ENCODE assay signal across 9 cellular contexts in the genomic region with DNA sequence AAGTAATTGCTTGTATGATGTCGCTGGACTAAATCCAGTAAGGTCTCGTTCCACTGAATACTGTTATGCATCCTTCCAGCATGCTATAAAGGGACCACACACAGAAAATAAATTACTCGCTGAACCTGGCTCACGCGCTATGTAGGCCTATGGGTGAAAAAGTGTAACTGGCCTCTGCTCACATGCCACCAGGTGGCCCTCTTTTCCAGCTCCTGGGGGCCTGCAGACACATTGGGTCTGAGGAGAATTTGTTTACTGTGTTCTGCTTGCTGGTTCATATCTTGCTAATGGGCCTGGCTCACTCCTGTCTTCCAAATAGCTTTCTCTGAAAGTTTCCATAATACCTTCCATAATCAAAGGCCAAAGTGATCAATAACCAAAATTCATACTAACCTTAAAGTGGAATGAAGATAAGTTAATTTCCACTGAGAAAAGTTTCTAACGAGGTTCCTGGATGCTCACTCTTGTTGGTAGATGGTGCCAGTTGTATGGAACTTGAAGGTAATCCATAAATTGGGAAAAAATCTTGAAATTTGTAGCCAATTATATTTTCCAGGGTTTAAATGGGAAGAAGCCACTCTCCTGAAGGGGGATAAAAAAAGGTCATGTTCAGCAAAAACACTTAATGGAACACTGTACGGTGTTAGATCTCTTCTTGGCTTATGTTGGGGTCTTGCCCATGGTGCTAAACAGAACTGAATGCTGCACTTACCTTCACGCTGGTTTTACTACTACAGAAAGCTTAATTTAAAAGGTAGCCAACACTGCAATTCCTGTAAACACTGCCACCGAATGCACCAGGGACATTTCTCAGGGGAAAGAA. TPM values are rescaled to one million over a fixed set of nuclear protein-coding genes. Genes with fewer than 3 reads are reported as not detected.
DNase-seq lines count a peak whose midpoint lies in the region; ATAC-seq and TF ChIP-seq lines count a peak whose summit lies in the region.
"Had no signal": no experiment of that assay in that cellular context is flagged by ENCODE, and none has a peak within 500 bp of the region (broad histone marks: within the 10 kb centered on the region; RNA-seq: fewer than 3 reads in every experiment).

No MANE protein-coding gene starts in this region.

- POLR2A ChIA-PET in OCI-LY7 (lab: Charles Lee), result interaction anchor here (0.6 to 1.1 kb wide), 4 partner anchors 15 to 262 kb away, joined by 3 read pairs; no protein-coding TSS in a partner anchor

- WGBS in esophagus muscularis mucosa, result 74% methylated on average over 9 of the region's 9 CpGs

- peak; percentile 80 for DNase-seq in OCI-LY7 (ENCODE audit: low spot score)
- DNase-seq in chondrocyte (ENCODE audit: low spot score), result no peak
- no peak for DNase-seq in glomerular visceral epithelial cell (ENCODE audit: extremely low spot score)
- no peak for DNase-seq in esophagus muscularis mucosa (ENCODE audit: extremely low spot score)

- no peak for TF ChIP-seq EP300 in esophagus muscularis mucosa (IDR thresholded peaks at IDR 0.05)

- H4K20me1 ChIP-seq in OCI-LY7 (ENCODE audit: insufficient read depth, low read length), result no peaks in the 10 kb centered on the region

- H3K4me3 Mint-ChIP-seq in chondrocyte (ENCODE audit: unreplicated experiment), result no peak overlapping the region

- H3K27ac ChIP-seq in OCI-LY7 (ENCODE audit: low read depth, low read length, poor library complexity, severe bottlenecking) (no peak overlapping the region), esophagus muscularis mucosa (replicated peaks in 1 of 4) (no peak overlapping the region)

- CTCF ChIA-PET in OCI-LY7 (lab: Charles Lee; ENCODE audit: unreplicated experiment), result interaction anchor here (1.5 to 1.9 kb wide), 2 partner anchors 24 to 33 kb away, joined by 4 to 5 read pairs; no protein-coding TSS in a partner anchor

- 0 out of 2 replicates have a peak overlapping the region, but pooled peaks have one; percentile 11 for H3K4me2 ChIP-seq in OCI-LY7 (ENCODE audit: low read length)

- no peaks in the 10 kb centered on the region for H3K9me2 ChIP-seq in OCI-LY7 (ENCODE audit: insufficient read depth, low read length)

- ATAC-seq in GM18517 (IDR thresholded peaks at IDR 0.05; ENCODE audit: unreplicated experiment), result peak; percentile 77
- peak; percentile 82 for ATAC-seq in HG02642 (IDR thresholded peaks at IDR 0.05; ENCODE audit: poor library complexity, unreplicated experiment)
- ATAC-seq in GM21737 (IDR thresholded peaks at IDR 0.05; ENCODE audit: unreplicated experiment), result no peak
- ATAC-seq in esophagus mucosa, result no peak

- no peak for TF ChIP-seq POLR2A in esophagus muscularis mucosa (IDR thresholded peaks at IDR 0.05; ENCODE audit: low read depth)

- H3K36me3 ChIP-seq in OCI-LY7 (ENCODE audit: insufficient read depth, low read length) (no peaks in the 10 kb centered on the region), esophagus muscularis mucosa (no peaks in the 10 kb centered on the region)

- H3K9me3 Mint-ChIP-seq in chondrocyte (ENCODE audit: low read depth), result no peaks in the 10 kb centered on the region

- H3K36me3 Mint-ChIP-seq in chondrocyte (ENCODE audit: low read depth), result no peaks in the 10 kb centered on the region

- H3K4me1 ChIP-seq in OCI-LY7 (ENCODE audit: insufficient read depth, low read length, poor library complexity, severe bottlenecking), result peaks cover 22% of the 10 kb centered on the region
- no peaks in the 10 kb centered on the region for H3K4me1 ChIP-seq in esophagus muscularis mucosa

- H3K27me3 Mint-ChIP-seq in chondrocyte (ENCODE audit: low read depth), result peaks cover 5% of the 10 kb centered on the region

- intact Hi-C loops in OCI-LY7 (cut with micrococcal nuclease; ENCODE audit: unreplicated experiment), result loop anchor here (1.0 to 5.0 kb wide), 5 partner anchors 23 to 512 kb away; no protein-coding TSS in a partner anchor
- intact Hi-C loops in esophagus muscularis mucosa (cut with DNase I), result no loop called here

- H3K4me3 ChIP-seq in OCI-LY7 (ENCODE audit: low read depth, low read length, poor library complexity, severe bottlenecking), result no peak overlapping the region
- H3K4me3 ChIP-seq in esophagus muscularis mucosa, result no peak overlapping the region

- TF ChIP-seq CTCF in OCI-LY7 (conservative IDR thresholded peaks at IDR 0.05; ENCODE audit: low read length), result peak; percentile 97
- peak; percentile 11 for TF ChIP-seq CTCF in chondrocyte (IDR thresholded peaks at IDR 0.05)
- TF ChIP-seq CTCF in esophagus muscularis mucosa (IDR thresholded peaks at IDR 0.05), result no peak

- H2AFZ ChIP-seq in OCI-LY7 (ENCODE audit: low read length), result peak overlapping the region; percentile 73; the same call in 1 of the 2 replicates

- no TSS peak for BruUV-seq in OCI-LY7 (replicated peaks; lab: Mats Ljungman, UMichigan)

- no peaks in the 10 kb centered on the region for H3K79me2 ChIP-seq in OCI-LY7 (ENCODE audit: insufficient read depth, low read depth, low read length)

- H3K9me3 ChIP-seq in OCI-LY7 (ENCODE audit: low read length) (no peaks in the 10 kb centered on the region), esophagus muscularis mucosa (no peaks in the 10 kb centered on the region)

- no peak overlapping the region for H3K27ac Mint-ChIP-seq in chondrocyte (ENCODE audit: unreplicated experiment)

- H3K27me3 ChIP-seq in esophagus muscularis mucosa, result peaks cover 0 to 7% (median 0%) of the 10 kb centered on the region in 4 donors

- H3K4me1 Mint-ChIP-seq in chondrocyte (ENCODE audit: low read depth), result no peaks in the 10 kb centered on the region

RNA-seq across cellular contexts. Expression of a gene that starts 27.0 kb away (rescaled TPM):
- not detected in 2 replicates for total RNA-seq in OCI-LY7 (2014; rRNA removed; shearing (Covaris generic))
- not detected in 2 replicates for total RNA-seq in OCI-LY7 (2022)
- not detected in 3 replicates for total RNA-seq in chondrocyte
- total RNA-seq in esophagus mucosa, result not detected
- not detected for total RNA-seq in esophagus muscularis mucosa
- total RNA-seq: NCI-H460 had no signal

Comparison
In these comparisons a context has a peak if more than half of its experiments do, and no peak if none do; other contexts are left out.
1. ATAC-seq: peak in GM18517 (single experiment) and HG02642 (single experiment); none in GM21737 (single experiment) and esophagus mucosa (single experiment).
2. CTCF ChIP-seq: peak in OCI-LY7 (single experiment) and chondrocyte (single experiment); none in esophagus muscularis mucosa (0 of 3).